Comparison of ENCODE assay signal across 17 cellular contexts in genomic region chr9:124453586-124454191, GRCh38. TPM values are rescaled to one million over a fixed set of nuclear protein-coding genes. Genes with fewer than 3 reads are reported as not detected.
DNase-seq lines count a peak whose midpoint lies in the region; ATAC-seq and TF ChIP-seq lines count a peak whose summit lies in the region.
"Had no signal": no experiment of that assay in that cellular context is flagged by ENCODE, and none has a peak within 500 bp of the region (broad histone marks: within the 10 kb centered on the region; RNA-seq: fewer than 3 reads in every experiment).

No MANE protein-coding gene starts in this region.

- H3K9me3 Mint-ChIP-seq in mesothelial cell of epicardium, result no peaks in the 10 kb centered on the region
- H3K9me3 Mint-ChIP-seq: activated B cell treated with CpG ODN at 0.5 μM for 24 hours; central memory CD8-positive, alpha-beta T cell; stimulated activated naive CD8-positive, alpha-beta T cell treated with anti-CD3 and anti-CD28 coated beads, Interleukin-15, Interleukin-2, amounts not matched to agents 100 ng/mL and 50 ng/mL, for 24 hours had no signal

- peak overlapping the region; percentile 42 for H3K4me3 Mint-ChIP-seq in mesothelial cell of epicardium
- H3K4me3 Mint-ChIP-seq: activated B cell treated with CpG ODN at 0.5 μM for 24 hours; central memory CD8-positive, alpha-beta T cell; stimulated activated naive CD8-positive, alpha-beta T cell treated with anti-CD3 and anti-CD28 coated beads, Interleukin-15, Interleukin-2, amounts not matched to agents 100 ng/mL and 50 ng/mL, for 24 hours had no signal

- H3K9me2 ChIP-seq in MM.1S (replicated peaks; ENCODE audit: insufficient read depth, low read length), result no peaks in the 10 kb centered on the region

- H3K4me2 ChIP-seq in MM.1S (ENCODE audit: low read depth, low read length), result no peak overlapping the region

- ATAC-seq in HG03025 (IDR thresholded peaks at IDR 0.05; ENCODE audit: low FRiP score, unreplicated experiment), result no peak

- H3K9ac ChIP-seq in HUES6 (ENCODE audit: low read length) (no peak overlapping the region), MM.1S (ENCODE audit: low read length) (no peak overlapping the region)

- H3K79me2 ChIP-seq in MM.1S (ENCODE audit: low read length), result no peaks in the 10 kb centered on the region

- H3K27me3 ChIP-seq in HUES6 (ENCODE audit: control insufficient read depth, insufficient read depth, low read length), result peaks cover 41% of the 10 kb centered on the region
- H3K27me3 ChIP-seq in ectodermal cell (ENCODE audit: control insufficient read depth, insufficient read depth, low read length, poor library complexity, severe bottlenecking), result peaks cover 39% of the 10 kb centered on the region
- peaks cover 16% of the 10 kb centered on the region for H3K27me3 ChIP-seq in thyroid gland
- peaks cover 21% of the 10 kb centered on the region for H3K27me3 ChIP-seq in MM.1S (replicated peaks; ENCODE audit: insufficient read depth, low read length)
- H3K27me3 ChIP-seq: ovary had no signal

- H3K27ac Mint-ChIP-seq in mesothelial cell of epicardium, result no peak overlapping the region
- H3K27ac Mint-ChIP-seq: activated B cell treated with CpG ODN at 0.5 μM for 24 hours; stimulated activated naive CD8-positive, alpha-beta T cell treated with anti-CD3 and anti-CD28 coated beads, Interleukin-15, Interleukin-2, amounts not matched to agents 100 ng/mL and 50 ng/mL, for 24 hours had no signal

- TF ChIP-seq CTCF in mesothelial cell of epicardium (IDR thresholded peaks at IDR 0.05; ENCODE audit: unreplicated experiment) (no peak), thyroid gland (IDR thresholded peaks at IDR 0.05) (no peak), MM.1S (IDR thresholded peaks at IDR 0.05; ENCODE audit: low read length) (no peak)

- no peaks in the 10 kb centered on the region for H4K20me1 ChIP-seq in MM.1S (ENCODE audit: insufficient read depth, low read length)

- H3K4me1 ChIP-seq in HUES6 (ENCODE audit: control insufficient read depth, insufficient read depth, low read length) (peaks cover 24% of the 10 kb centered on the region), ectodermal cell (ENCODE audit: control insufficient read depth, insufficient read depth, low read length) (peaks cover 9% of the 10 kb centered on the region), thyroid gland (peaks cover 4 to 13% of the 10 kb centered on the region in 2 donors), MM.1S (ENCODE audit: low read length) (no peaks in the 10 kb centered on the region)

- TF ChIP-seq POLR2A in thyroid gland (IDR thresholded peaks at IDR 0.05), result no peak

- H3K36me3 ChIP-seq in HUES6 (ENCODE audit: control insufficient read depth, insufficient read depth, low read length) (no peaks in the 10 kb centered on the region), ectodermal cell (ENCODE audit: control insufficient read depth, insufficient read depth, low read length) (no peaks in the 10 kb centered on the region), thyroid gland (no peaks in the 10 kb centered on the region), MM.1S (replicated peaks; ENCODE audit: insufficient read depth, low read length) (no peaks in the 10 kb centered on the region)
- H3K36me3 ChIP-seq: ovary had no signal

- H3K27ac ChIP-seq in HUES6 (ENCODE audit: low read depth, low read length) (no peak overlapping the region), ectodermal cell (ENCODE audit: insufficient read depth, low read depth, low read length, poor library complexity, severe bottlenecking) (no peak overlapping the region), thyroid gland (no peak overlapping the region), MM.1S (ENCODE audit: low read length) (no peak overlapping the region)
- H3K27ac ChIP-seq: ovary had no signal

- no peak overlapping the region for H2AFZ ChIP-seq in MM.1S (ENCODE audit: low read length)

- H3K4me3 ChIP-seq in HUES6 (ENCODE audit: low read depth, low read length) (peak overlapping the region; percentile 46), ectodermal cell (ENCODE audit: insufficient read depth, low read depth, low read length) (peak overlapping the region; percentile 30), thyroid gland (replicated peaks in 1 of 3) (no peak overlapping the region), MM.1S (ENCODE audit: low read length) (no peak overlapping the region)
- H3K4me3 ChIP-seq: ovary had no signal

- H3K27me3 Mint-ChIP-seq in mesothelial cell of epicardium (ENCODE audit: low read depth), result peaks cover 48% of the 10 kb centered on the region

- H3F3A ChIP-seq in MM.1S (ENCODE audit: insufficient read depth, low read length), result no peaks in the 10 kb centered on the region

- intact Hi-C loops in thyroid gland (cut with DNase I), result no loop called here

- 34 to 35% methylated on average over 33 to 35 of the region's 35 CpGs for WGBS in ectodermal cell, 2 experiments
- WGBS in thyroid gland, 2 donors, result 40 to 53% methylated on average over 10 to 22 of the region's 35 CpGs

- no peaks in the 10 kb centered on the region for H3K36me3 Mint-ChIP-seq in mesothelial cell of epicardium

- H3K4me1 Mint-ChIP-seq in mesothelial cell of epicardium, result peaks cover 8% of the 10 kb centered on the region
- H3K4me1 Mint-ChIP-seq: activated B cell treated with CpG ODN at 0.5 μM for 24 hours; central memory CD8-positive, alpha-beta T cell had no signal

- H3K9me3 ChIP-seq in HUES6 (ENCODE audit: control insufficient read depth, insufficient read depth, low read depth, low read length) (peaks cover 2% of the 10 kb centered on the region; the same call in 1 of the 2 replicates), ectodermal cell (ENCODE audit: control insufficient read depth, low read length) (no peaks in the 10 kb centered on the region), thyroid gland (no peaks in the 10 kb centered on the region), MM.1S (replicated peaks; ENCODE audit: insufficient read depth, low read length) (no peaks in the 10 kb centered on the region)
- H3K9me3 ChIP-seq: ovary had no signal

- DNase-seq in ELF-1 (ENCODE audit: low read depth, low spot score) (peak; percentile 30), mesothelial cell of epicardium (ENCODE audit: low spot score in 2 of 2, unreplicated experiment in 2 of 2) (no peak), thyroid gland (no peak), NCI-H1417 treated with DMSO at 0.1 percent for 48 hours (lab: John Stamatoyannopoulos, UW) (no peak), MM.1S (no peak)
- DNase-seq: activated B cell treated with CpG ODN at 0.5 μM for 24 hours; activated effector memory CD4-positive, alpha-beta T cell treated with anti-CD3 and anti-CD28 coated beads, Interleukin-2, amount 50 U/mL, for 16 hours; NCI-H510A treated with DMSO at 0.1 percent for 48 hours; ovary; Right ventricle myocardium superior; stimulated activated CD4-positive, alpha-beta T cell treated with anti-CD3 and anti-CD28 coated beads, Interleukin-1b, Interleukin-23, amount 100 ng/mL, for 48 hours had no signal

RNA-seq across cellular contexts. Expression of gene ADGRD2, which starts 3.4 kb away (rescaled TPM):
- polyA plus RNA-seq in ectodermal cell (2013, experiment 1 of 4), result not detected
- polyA plus RNA-seq in ectodermal cell (2013, experiment 2 of 4), result 0.50 TPM
- polyA plus RNA-seq in ectodermal cell (2013, experiment 3 of 4), result 0.48 TPM
- 0.81 TPM for polyA plus RNA-seq in ectodermal cell (2013, experiment 4 of 4)
- 0.62 to 0.78 TPM (median 0.63 TPM) in 3 replicates for total RNA-seq in mesothelial cell of epicardium
- total RNA-seq in thyroid gland, result not detected
- total RNA-seq: activated B cell treated with CpG ODN at 0.5 μM for 24 hours, fibroblast of villous mesenchyme, ovary, Right ventricle myocardium superior had no signal
- polyA plus RNA-seq: ovary had no signal

RNA-seq across cellular contexts. Expression of gene PSMB7, which starts 38.4 kb away (rescaled TPM):
- 263 TPM for polyA plus RNA-seq in ectodermal cell (2013, experiment 1 of 4)
- 255 TPM for polyA plus RNA-seq in ectodermal cell (2013, experiment 2 of 4)
- polyA plus RNA-seq in ectodermal cell (2013, experiment 3 of 4), result 185 TPM
- 217 TPM for polyA plus RNA-seq in ectodermal cell (2013, experiment 4 of 4)
- total RNA-seq in mesothelial cell of epicardium (137 to 142 TPM (median 139 TPM) in 3 replicates), thyroid gland (100 to 1,000 TPM in 3 of 4 donors, 10 to 100 TPM in 1; 84.3 to 178 (median 135) TPM)

RNA-seq across cellular contexts. Expression of gene NR5A1, which starts 53.5 kb away (rescaled TPM):
- polyA plus RNA-seq in ectodermal cell (2013, experiment 1 of 4), result 0.78 TPM
- 1.4 TPM for polyA plus RNA-seq in ectodermal cell (2013, experiment 2 of 4)
- 1.3 TPM for polyA plus RNA-seq in ectodermal cell (2013, experiment 3 of 4)
- polyA plus RNA-seq in ectodermal cell (2013, experiment 4 of 4), result 1.3 TPM
- total RNA-seq in mesothelial cell of epicardium (0.25 TPM in 1 of 3 replicates, not detected in the others), thyroid gland (under 1 TPM in 1 of 4 donors, not detected in 3; 0.40 TPM)
- total RNA-seq: activated B cell treated with CpG ODN at 0.5 μM for 24 hours, fibroblast of villous mesenchyme, Right ventricle myocardium superior had no signal

Comparison
In these comparisons a context has a peak if more than half of its experiments do, and no peak if none do; other contexts are left out.
1. H3K4me3 ChIP-seq: peak in HUES6 (single experiment) and ectodermal cell (single experiment); none in thyroid gland (0 of 3) and MM.1S (single experiment).